In genomic region chr10:100810835-100811116, GRCh38 we compare ENCODE assay signal across 29 cellular contexts.
"Had no signal": no experiment of that assay in that cellular context is flagged by ENCODE, and none has a peak within 500 bp of the region (broad histone marks: within the 10 kb centered on the region; RNA-seq: fewer than 3 reads in every experiment).

No MANE protein-coding gene starts in this region.

- H3K9me3 ChIP-seq: psoas muscle, right lobe of liver, spleen, suprapubic skin, testis, tibial artery, transverse colon, upper lobe of right lung, uterus had no signal

- H3K4me2 ChIP-seq: neural progenitor cell, smooth muscle cell had no signal

- H3K79me2 ChIP-seq: parathyroid adenoma had no signal

- H3K4me3 ChIP-seq: neural progenitor cell, psoas muscle, right lobe of liver, skin epidermis, smooth muscle cell, spleen, suprapubic skin, testis, tibial artery, transverse colon, upper lobe of right lung, uterus had no signal

- ATAC-seq: naive thymus-derived CD4-positive, alpha-beta T cell; natural killer cell; psoas muscle; right cardiac atrium; right lobe of liver; stimulated activated memory B cell treated with anti-CD40 and anti-IgM and Interleukin-4, amounts not matched to agents 10 μg/mL and 1 μg/mL and 100 μg/mL, for 72 hours; stimulated activated naive CD8-positive, alpha-beta T cell treated with anti-CD3 and anti-CD28 coated beads, Interleukin-15, amount 100 ng/mL, for 72 hours; stimulated activated naive CD8-positive, alpha-beta T cell treated with anti-CD3 and anti-CD28 coated beads, Interleukin-15, Interleukin-2, amounts not matched to agents 100 U/mL and 50 U/mL, for 24 hours; upper lobe of right lung had no signal

- H3K36me3 ChIP-seq: neural progenitor cell, right lobe of liver, spleen, suprapubic skin, tibial artery, transverse colon, upper lobe of right lung, uterus had no signal

- H3K36me3 Mint-ChIP-seq: naive thymus-derived CD4-positive, alpha-beta T cell; natural killer cell; neural progenitor cell; stimulated activated memory B cell treated with anti-CD40 and anti-IgM and Interleukin-4, amounts not matched to agents 10 μg/mL and 1 μg/mL and 100 μg/mL, for 72 hours; type B pancreatic cell had no signal

- H3K4me1 Mint-ChIP-seq: naive thymus-derived CD4-positive, alpha-beta T cell; nephron had no signal

- H3K4me1 ChIP-seq: neural progenitor cell, parathyroid adenoma, psoas muscle, right lobe of liver, spleen, suprapubic skin, testis, tibial artery, transverse colon, upper lobe of right lung, uterus had no signal

- H3K27ac ChIP-seq: neural progenitor cell, parathyroid adenoma, psoas muscle, right lobe of liver, skin epidermis, spleen, suprapubic skin, testis, tibial artery, transverse colon, upper lobe of right lung, uterus had no signal

- H3K9me3 Mint-ChIP-seq: naive thymus-derived CD4-positive, alpha-beta T cell; natural killer cell; nephron; neural progenitor cell; stimulated activated memory B cell treated with anti-CD40 and anti-IgM and Interleukin-4, amounts not matched to agents 10 μg/mL and 1 μg/mL and 100 μg/mL, for 72 hours; stimulated activated naive CD8-positive, alpha-beta T cell treated with anti-CD3 and anti-CD28 coated beads, Interleukin-15, amount 100 ng/mL, for 72 hours; type B pancreatic cell had no signal

- H3K27ac Mint-ChIP-seq: naive thymus-derived CD4-positive, alpha-beta T cell; natural killer cell; nephron; neural progenitor cell; progenitor cell of endocrine pancreas; stimulated activated memory B cell treated with anti-CD40 and anti-IgM and Interleukin-4, amounts not matched to agents 10 μg/mL and 1 μg/mL and 100 μg/mL, for 72 hours; stimulated activated naive CD8-positive, alpha-beta T cell treated with anti-CD3 and anti-CD28 coated beads, Interleukin-15, amount 100 ng/mL, for 72 hours; type B pancreatic cell had no signal

- DNase-seq: naive thymus-derived CD4-positive, alpha-beta T cell; natural killer cell; occipital lobe; psoas muscle; right cardiac atrium; right lobe of liver; stimulated activated CD4-positive, alpha-beta T cell treated with anti-CD3 and anti-CD28 coated beads, Interleukin-12 subunit alpha, Interleukin-12 subunit beta, amount 100 ng/mL, for 4 hours; stimulated activated CD4-positive, alpha-beta T cell treated with anti-CD3 and anti-CD28 coated beads, Interleukin-1b, Interleukin-23, amount 100 ng/mL, for 48 hours; stimulated activated CD4-positive, alpha-beta T cell treated with anti-CD3 and anti-CD28 coated beads, Interleukin-4, amount 100 ng/mL, for 1 hour; stimulated activated CD4-positive, alpha-beta T cell treated with anti-CD3 and anti-CD28 coated beads, Interleukin-4, amount 100 ng/mL, for 4 hours; stimulated activated CD8-positive, alpha-beta memory T cell treated with anti-CD3 and anti-CD28 coated beads, Interleukin-4, amount 100 ng/mL, for 48 hours; stimulated activated naive CD4-positive, alpha-beta T cell; stimulated activated naive CD8-positive, alpha-beta T cell treated with anti-CD3 and anti-CD28 coated beads, Interleukin-15, amount 100 ng/mL, for 72 hours; stimulated activated naive CD8-positive, alpha-beta T cell treated with anti-CD3 and anti-CD28 coated beads, Interleukin-15, Interleukin-2, amounts not matched to agents 100 U/mL and 50 U/mL, for 24 hours; testis; tibial artery; transverse colon; uterus had no signal

- H3K4me3 Mint-ChIP-seq: naive thymus-derived CD4-positive, alpha-beta T cell; natural killer cell; nephron; stimulated activated memory B cell treated with anti-CD40 and anti-IgM and Interleukin-4, amounts not matched to agents 10 μg/mL and 1 μg/mL and 100 μg/mL, for 72 hours; stimulated activated naive CD8-positive, alpha-beta T cell treated with anti-CD3 and anti-CD28 coated beads, Interleukin-15, amount 100 ng/mL, for 72 hours; type B pancreatic cell had no signal

- H3K27me3 ChIP-seq: right lobe of liver, testis, uterus had no signal

- H2AFZ ChIP-seq: neural progenitor cell, parathyroid adenoma had no signal
